17 cellular contexts compared by ENCODE assay signal in genomic region chr21:16192900-16193299, GRCh38.
DNase-seq lines count a peak whose midpoint lies in the region; ATAC-seq, FAIRE-seq and TF ChIP-seq lines count a peak whose summit lies in the region.
"Had no signal": no experiment of that assay in that cellular context is flagged by ENCODE, and none has a peak within 500 bp of the region (broad histone marks: within the 10 kb centered on the region; RNA-seq: fewer than 3 reads in every experiment).

No MANE protein-coding gene starts in this region.

- TF ChIP-seq CTCF in KMS-11 (conservative IDR thresholded peaks at IDR 0.05; ENCODE audit: low read depth, low read length) (no peak), bronchial epithelial cell (IDR thresholded peaks at IDR 0.05; ENCODE audit: insufficient read depth, low read length, severe bottlenecking) (no peak)

- DNase-seq in AG20443 (ENCODE audit: low spot score) (peak; percentile 12), bronchial epithelial cell (ENCODE audit: low read depth) (peak; percentile 95), kidney glomerular epithelial cell (lab: John Stamatoyannopoulos, UW) (peak; percentile 10), small intestine (no peak), left colon (no peak), NCI-H146 treated with DMSO at 0.1 percent for 48 hours (lab: John Stamatoyannopoulos, UW; ENCODE audit: unreplicated experiment) (no peak)
- DNase-seq in activated CD4-positive, alpha-beta T cell treated with anti-CD3 and anti-CD28 coated beads, Interleukin-2, amount 50 U/mL, for 48 hours = no peak
- DNase-seq: DMS153; immature natural killer cell; NCI-H2081; right cardiac atrium; stimulated activated CD4-positive, alpha-beta T cell treated with anti-CD3 and anti-CD28 coated beads, Interleukin-4, amount 100 ng/mL, for 1 hour; upper lobe of right lung had no signal

- peak overlapping the region; percentile 90 for H3K4me2 ChIP-seq in KMS-11

- no peak for ATAC-seq in left colon
- ATAC-seq: activated naive CD4-positive, alpha-beta T cell treated with anti-CD3 and anti-CD28 coated beads, Interleukin-2, amount 50 U/mL, for 72 hours; K562; right cardiac atrium; upper lobe of right lung had no signal

- H3K79me2 ChIP-seq in KMS-11 (ENCODE audit: insufficient read depth, low read depth) = peaks cover 34% of the 10 kb centered on the region

- H4K20me1 ChIP-seq in KMS-11 (ENCODE audit: insufficient read depth) = no peaks in the 10 kb centered on the region

- peaks cover 24% of the 10 kb centered on the region for H3K4me1 ChIP-seq in KMS-11 (ENCODE audit: low read depth, poor library complexity, severe bottlenecking)
- H3K4me1 ChIP-seq in small intestine (ENCODE audit: control insufficient read depth in 2 of 2, insufficient read depth in 1 of 2, low read depth in 1 of 2, low read length in 1 of 2) = no peaks in the 10 kb centered on the region
- H3K4me1 ChIP-seq: upper lobe of right lung had no signal

- H3K36me3 ChIP-seq in KMS-11 (ENCODE audit: insufficient read depth) (no peaks in the 10 kb centered on the region), bronchial epithelial cell (ENCODE audit: control insufficient read depth, insufficient read depth, low read length) (no peaks in the 10 kb centered on the region), small intestine (ENCODE audit: control insufficient read depth in 2 of 2, insufficient read depth in 2 of 2, low read length in 2 of 2) (no peaks in the 10 kb centered on the region)
- H3K36me3 ChIP-seq: upper lobe of right lung had no signal

- WGBS in small intestine, 3 donors = 54 to 74% (median 64%) methylated on average over 2 of the region's 2 CpGs

- no peaks in the 10 kb centered on the region for H3K9me3 ChIP-seq in small intestine (ENCODE audit: control insufficient read depth, low read depth)
- H3K9me3 ChIP-seq: upper lobe of right lung had no signal

- H3K9ac ChIP-seq in KMS-11 = peak overlapping the region; percentile 95; the same call in 1 of the 2 replicates

- H3K27me3 ChIP-seq in KMS-11 (ENCODE audit: insufficient read depth, low read depth) (no peaks in the 10 kb centered on the region), bronchial epithelial cell (ENCODE audit: control insufficient read depth, insufficient read depth, low read length) (no peaks in the 10 kb centered on the region), small intestine (ENCODE audit: control insufficient read depth in 2 of 2, insufficient read depth in 2 of 2, low read length in 2 of 2) (no peaks in the 10 kb centered on the region)
- H3K27me3 ChIP-seq: upper lobe of right lung had no signal

- no peak overlapping the region for H3K4me3 ChIP-seq in KMS-11 (IDR thresholded peaks at IDR 0.05; ENCODE audit: insufficient read depth, low read depth, low read length)
- H3K4me3 ChIP-seq in bronchial epithelial cell (ENCODE audit: low read depth, low read length) = no peak overlapping the region
- H3K4me3 ChIP-seq in small intestine (ENCODE audit: low read depth in 1 of 2, low read length in 2 of 2) = no peak overlapping the region
- H3K4me3 ChIP-seq: K562, upper lobe of right lung had no signal

- H3K27ac ChIP-seq in KMS-11 = peak overlapping the region; percentile 90; the same call in 1 of the 2 replicates
- H3K27ac ChIP-seq in small intestine (ENCODE audit: low read depth in 1 of 2, low read length in 1 of 2) = no peak overlapping the region

- intact Hi-C loops in left colon (cut with DNase I, micrococcal nuclease) = no loop called here

- peak overlapping the region; percentile 89; the same call in 1 of the 2 replicates for H2AFZ ChIP-seq in KMS-11 (ENCODE audit: low read depth)

- FAIRE-seq in bronchial epithelial cell (lab: Jason Lieb, UNC) = no peak
- no peak for FAIRE-seq in small intestine (lab: Jason Lieb, UNC)
- FAIRE-seq: colon, K562 had no signal

Comparison
In these comparisons a context has a peak if more than half of its experiments do, and no peak if none do; other contexts are left out.
1. DNase-seq: peak in AG20443 (single experiment), bronchial epithelial cell (single experiment) and kidney glomerular epithelial cell (single experiment); none in activated CD4-positive, alpha-beta T cell treated with anti-CD3 and anti-CD28 coated beads, Interleukin-2, amount 50 U/mL, for 48 hours (0 of 2), small intestine (single experiment), left colon (0 of 2) and NCI-H146 treated with DMSO at 0.1 percent for 48 hours (single experiment).